Comparison of ENCODE assay signal across 26 cellular contexts in genomic region chr2:222854773-222855700, GRCh38.
"Had no signal": no experiment of that assay in that cellular context is flagged by ENCODE, and none has a peak within 500 bp of the region (broad histone marks: within the 10 kb centered on the region; RNA-seq: fewer than 3 reads in every experiment).

No MANE protein-coding gene starts in this region.

- H3K9me3 Mint-ChIP-seq: activated naive CD4-positive, alpha-beta T cell treated with anti-CD3 and anti-CD28 coated beads, Interleukin-2, amount 50 U/mL, for 72 hours; activated T-cell treated with anti-CD3 and anti-CD28 coated beads, Interleukin-2, amount 50 U/mL, for 72 hours; naive thymus-derived CD8-positive, alpha-beta T cell; neural crest cell had no signal

- H3K27ac Mint-ChIP-seq: activated naive CD4-positive, alpha-beta T cell treated with anti-CD3 and anti-CD28 coated beads, Interleukin-2, amount 50 U/mL, for 72 hours; activated T-cell treated with anti-CD3 and anti-CD28 coated beads, Interleukin-2, amount 50 U/mL, for 72 hours; naive thymus-derived CD8-positive, alpha-beta T cell had no signal

- ATAC-seq: activated T-cell treated with anti-CD3 and anti-CD28 coated beads, Interleukin-2, amount 50 U/mL, for 72 hours; body of pancreas; gastroesophageal sphincter; left cardiac atrium; naive thymus-derived CD8-positive, alpha-beta T cell had no signal

- H3K27me3 Mint-ChIP-seq: naive thymus-derived CD8-positive, alpha-beta T cell had no signal

- H3K27ac ChIP-seq: body of pancreas, gastroesophageal sphincter, parathyroid adenoma, right atrium auricular region, thoracic aorta, VCaP had no signal

- H3K36me3 ChIP-seq: gastroesophageal sphincter, right atrium auricular region, thoracic aorta had no signal

- H3K4me3 ChIP-seq: body of pancreas, gastroesophageal sphincter, right atrium auricular region, thoracic aorta had no signal

- H3K36me3 Mint-ChIP-seq: activated naive CD4-positive, alpha-beta T cell treated with anti-CD3 and anti-CD28 coated beads, Interleukin-2, amount 50 U/mL, for 72 hours; naive thymus-derived CD8-positive, alpha-beta T cell had no signal

- H3K9me3 ChIP-seq: body of pancreas, gastroesophageal sphincter, right atrium auricular region, thoracic aorta had no signal

- H3K4me3 Mint-ChIP-seq: activated T-cell treated with anti-CD3 and anti-CD28 coated beads, Interleukin-2, amount 50 U/mL, for 72 hours; naive thymus-derived CD8-positive, alpha-beta T cell; neural crest cell had no signal

- DNase-seq: activated CD4-positive, alpha-beta T cell treated with anti-CD3 and anti-CD28 coated beads for 4 hours; activated CD4-positive, alpha-beta T cell treated with anti-CD3 and anti-CD28 coated beads, Interleukin-2, amount 50 U/mL, for 4 hours; activated naive CD4-positive, alpha-beta T cell; activated T-cell treated with anti-CD3 and anti-CD28 coated beads for 4 hours; activated T-cell treated with anti-CD3 and anti-CD28 coated beads, Interleukin-2, amount 50 U/mL, for 72 hours; aorta; body of pancreas; effector CD8-positive, alpha-beta T cell; head of caudate nucleus; hippocampal formation; left cardiac atrium; mammary epithelial cell; naive thymus-derived CD8-positive, alpha-beta T cell; nucleus accumbens; stimulated activated CD4-positive, alpha-beta T cell treated with anti-CD3 and anti-CD28 coated beads, Interleukin-15, amount 100 ng/mL, for 24 hours; stimulated activated CD4-positive, alpha-beta T cell treated with anti-CD3 and anti-CD28 coated beads, Interleukin-2, amount 100 ng/mL, for 24 hours; stimulated activated naive CD4-positive, alpha-beta T cell treated with Interleukin-2 at 50 U/mL for 16 hours; T-helper 9 cell; trophoblast cell had no signal
